Comparison of ENCODE assay signal across 15 cellular contexts in genomic region chr1:61378498-61379180, GRCh38.
"Had no signal": no experiment of that assay in that cellular context is flagged by ENCODE, and none has a peak within 500 bp of the region (broad histone marks: within the 10 kb centered on the region; RNA-seq: fewer than 3 reads in every experiment).

No MANE protein-coding gene starts in this region.

- H3K4me1 ChIP-seq: neural progenitor cell, stomach had no signal

- H3K36me3 ChIP-seq: neural progenitor cell, ovary had no signal

- H3K27ac Mint-ChIP-seq: natural killer cell treated with Interleukin-12 subunit alpha and Interleukin-12 subunit beta and Interleukin-15 and Interleukin-18, amount 100 ng/mL, for 72 hours; neural progenitor cell had no signal

- H3K9me3 Mint-ChIP-seq: natural killer cell treated with Interleukin-12 subunit alpha and Interleukin-12 subunit beta and Interleukin-15 and Interleukin-18, amount 100 ng/mL, for 72 hours; neural progenitor cell had no signal

- DNase-seq: effector memory CD4-positive, alpha-beta T cell; kidney; left colon; midbrain; nucleus accumbens; ovary; sigmoid colon; small intestine; stimulated activated CD4-positive, alpha-beta T cell treated with anti-CD3 and anti-CD28 coated beads, Interleukin-12 subunit alpha, Interleukin-12 subunit beta, amount 100 ng/mL, for 4 hours; stimulated activated naive CD4-positive, alpha-beta T cell; stomach; trophoblast cell had no signal

- H3K4me3 ChIP-seq: neural progenitor cell, ovary, sigmoid colon, stomach had no signal

- ATAC-seq: esophagus mucosa; left colon; natural killer cell treated with Interleukin-12 subunit alpha and Interleukin-12 subunit beta and Interleukin-15 and Interleukin-18, amount 100 ng/mL, for 72 hours had no signal

- H3K4me3 Mint-ChIP-seq: natural killer cell treated with Interleukin-12 subunit alpha and Interleukin-12 subunit beta and Interleukin-15 and Interleukin-18, amount 100 ng/mL, for 72 hours; neural progenitor cell had no signal

- H3K9me3 ChIP-seq: ovary, sigmoid colon, stomach had no signal

- H3K36me3 Mint-ChIP-seq: natural killer cell treated with Interleukin-12 subunit alpha and Interleukin-12 subunit beta and Interleukin-15 and Interleukin-18, amount 100 ng/mL, for 72 hours had no signal

- H3K27me3 ChIP-seq: neural progenitor cell, ovary, sigmoid colon, stomach had no signal

- H3K27ac ChIP-seq: neural progenitor cell, ovary, stomach had no signal
